Comparison of ENCODE assay signal across 26 cellular contexts in genomic region chr12:135127-135526, GRCh38.
"Had no signal": no experiment of that assay in that cellular context is flagged by ENCODE, and none has a peak within 500 bp of the region (broad histone marks: within the 10 kb centered on the region; RNA-seq: fewer than 3 reads in every experiment).

No MANE protein-coding gene starts in this region.

- ATAC-seq: left lung; lower lobe of right lung; natural killer cell; right cardiac atrium; stimulated activated naive B cell treated with anti-CD40 and anti-IgM and Interleukin-4, amounts not matched to agents 10 μg/mL and 1 μg/mL and 100 μg/mL, for 72 hours; stimulated activated naive CD8-positive, alpha-beta T cell treated with anti-CD3 and anti-CD28 coated beads, Interleukin-15, Interleukin-2, amounts not matched to agents 100 U/mL and 50 U/mL, for 24 hours had no signal

- H3K27ac ChIP-seq: heart left ventricle, left lung, lower lobe of right lung, sigmoid colon, stomach, suprapubic skin, thoracic aorta, tibial artery, uterus had no signal

- H3K4me2 ChIP-seq: smooth muscle cell had no signal

- FAIRE-seq: islet of Langerhans had no signal

- H3K9me3 ChIP-seq: heart left ventricle, left lung, lower lobe of right lung, sigmoid colon, stomach, suprapubic skin, thoracic aorta, tibial artery, uterus had no signal

- H3K36me3 ChIP-seq: heart left ventricle, left lung, lower lobe of right lung, sigmoid colon, stomach, suprapubic skin, thoracic aorta, tibial artery, uterus had no signal

- H3K27me3 ChIP-seq: uterus had no signal

- DNase-seq: glutamatergic neuron; heart left ventricle; hypothalamus; immature natural killer cell; left cardiac atrium; left lung; lower lobe of right lung; mammary epithelial cell; mesenchymal stem cell; naive B cell; natural killer cell; retina; right cardiac atrium; sigmoid colon; stimulated activated CD4-positive, alpha-beta T cell treated with anti-CD3 and anti-CD28 coated beads, Interleukin-1b, Interleukin-23, amount 100 ng/mL, for 48 hours; stimulated activated CD4-positive, alpha-beta T cell treated with anti-CD3 and anti-CD28 coated beads, Interleukin-2, amount 100 ng/mL, for 48 hours; stimulated activated naive B cell treated with anti-CD40 and anti-IgM and Interleukin-4, amounts not matched to agents 10 μg/mL and 1 μg/mL and 100 μg/mL, for 72 hours; stimulated activated naive CD8-positive, alpha-beta T cell treated with anti-CD3 and anti-CD28 coated beads, Interleukin-15, Interleukin-2, amounts not matched to agents 100 U/mL and 50 U/mL, for 24 hours; stomach; tibial artery; trophoblast cell; uterus had no signal

- H3K4me3 ChIP-seq: heart left ventricle, left lung, lower lobe of right lung, sigmoid colon, smooth muscle cell, stomach, suprapubic skin, thoracic aorta, tibial artery, uterus had no signal

- H3K4me1 ChIP-seq: lower lobe of right lung, uterus had no signal
